In the genomic region with DNA sequence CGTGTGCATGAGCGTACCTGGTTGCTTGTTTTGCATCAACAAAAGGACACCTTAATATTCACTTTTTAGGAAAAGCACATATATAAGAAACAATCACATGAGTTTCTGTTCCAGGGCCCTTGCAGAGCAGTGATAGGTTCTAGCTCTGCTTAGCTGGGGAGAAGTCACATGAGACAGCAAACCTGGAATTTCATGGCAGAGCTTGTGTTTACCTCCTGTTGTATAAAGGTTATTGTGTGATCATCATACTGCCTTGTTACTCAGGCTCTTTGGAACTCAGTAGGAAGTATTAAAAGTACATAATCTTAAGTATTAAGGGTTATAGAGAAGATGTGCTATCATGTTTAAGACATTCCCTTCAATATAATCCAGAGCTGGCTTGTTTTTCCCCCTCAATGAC, we compare ENCODE assay signal across 29 cellular contexts.
"Had no signal": no experiment of that assay in that cellular context is flagged by ENCODE, and none has a peak within 500 bp of the region (broad histone marks: within the 10 kb centered on the region; RNA-seq: fewer than 3 reads in every experiment).

No MANE protein-coding gene starts in this region.

- H3K27ac Mint-ChIP-seq: dendritic cell treated with granulocyte-macrophage colony-stimulating factor and Interleukin-4, amounts not matched to agents 40 ng/mL and 50 ng/mL, for 4 days; endodermal cell; naive thymus-derived CD4-positive, alpha-beta T cell; neural progenitor cell; stimulated activated naive B cell treated with anti-CD40 and anti-IgM and Interleukin-4, amounts not matched to agents 10 μg/mL and 1 μg/mL and 100 μg/mL, for 72 hours; stimulated activated naive CD8-positive, alpha-beta T cell treated with anti-CD3 and anti-CD28 coated beads, Interleukin-15, Interleukin-2, amounts not matched to agents 100 ng/mL and 50 ng/mL, for 24 hours had no signal

- H3K4me3 Mint-ChIP-seq: dendritic cell treated with granulocyte-macrophage colony-stimulating factor and Interleukin-4, amounts not matched to agents 40 ng/mL and 50 ng/mL, for 4 days; endodermal cell; naive thymus-derived CD4-positive, alpha-beta T cell; nephron; neural progenitor cell; stimulated activated naive B cell treated with anti-CD40 and anti-IgM and Interleukin-4, amounts not matched to agents 10 μg/mL and 1 μg/mL and 100 μg/mL, for 72 hours; stimulated activated naive CD8-positive, alpha-beta T cell treated with anti-CD3 and anti-CD28 coated beads, Interleukin-15, Interleukin-2, amounts not matched to agents 100 ng/mL and 50 ng/mL, for 24 hours had no signal

- H3K4me1 Mint-ChIP-seq: naive thymus-derived CD4-positive, alpha-beta T cell; neural progenitor cell had no signal

- H3K9me3 Mint-ChIP-seq: dendritic cell treated with granulocyte-macrophage colony-stimulating factor and Interleukin-4, amounts not matched to agents 40 ng/mL and 50 ng/mL, for 4 days; endodermal cell; nephron; neural progenitor cell; stimulated activated naive B cell treated with anti-CD40 and anti-IgM and Interleukin-4, amounts not matched to agents 10 μg/mL and 1 μg/mL and 100 μg/mL, for 72 hours; stimulated activated naive CD8-positive, alpha-beta T cell treated with anti-CD3 and anti-CD28 coated beads, Interleukin-15, Interleukin-2, amounts not matched to agents 100 ng/mL and 50 ng/mL, for 24 hours had no signal

- H3K9me3 ChIP-seq: colonic mucosa, esophagus muscularis mucosa, heart right ventricle, prostate gland, right lobe of liver, suprapubic skin, transverse colon, upper lobe of right lung, uterus had no signal

- H3K36me3 Mint-ChIP-seq: naive thymus-derived CD4-positive, alpha-beta T cell; neural progenitor cell; stimulated activated naive B cell treated with anti-CD40 and anti-IgM and Interleukin-4, amounts not matched to agents 10 μg/mL and 1 μg/mL and 100 μg/mL, for 72 hours had no signal

- ATAC-seq: foreskin keratinocyte; left colon; naive thymus-derived CD4-positive, alpha-beta T cell; upper lobe of right lung had no signal

- H3K27me3 ChIP-seq: colonic mucosa, esophagus muscularis mucosa, heart right ventricle, neural progenitor cell, right lobe of liver, suprapubic skin, transverse colon, upper lobe of right lung, uterus had no signal

- DNase-seq: colonic mucosa; effector CD8-positive, alpha-beta T cell; endodermal cell; foreskin keratinocyte; glutamatergic neuron; heart right ventricle; hippocampal formation; islet precursor cell; kidney glomerular epithelial cell; left colon; mesenchymal stem cell; midbrain; naive thymus-derived CD4-positive, alpha-beta T cell; right lobe of liver; small intestine; stimulated activated CD4-positive, alpha-beta T cell treated with anti-CD3 and anti-CD28 coated beads, Interleukin-15, amount 100 ng/mL, for 24 hours; stimulated activated CD4-positive, alpha-beta T cell treated with anti-CD3 and anti-CD28 coated beads, Interleukin-2, amount 100 ng/mL, for 48 hours; stimulated activated naive B cell treated with anti-CD40 and anti-IgM and Interleukin-4, amounts not matched to agents 10 μg/mL and 1 μg/mL and 100 μg/mL, for 72 hours; transverse colon; upper lobe of right lung; uterus had no signal

- H3K4me1 ChIP-seq: colonic mucosa, foreskin keratinocyte, neural progenitor cell, prostate gland, right lobe of liver, suprapubic skin, transverse colon, upper lobe of right lung, uterus had no signal

- H3K36me3 ChIP-seq: colonic mucosa, esophagus muscularis mucosa, heart right ventricle, neural progenitor cell, prostate gland, right lobe of liver, suprapubic skin, transverse colon, upper lobe of right lung, uterus had no signal

- H3K27ac ChIP-seq: colonic mucosa, epithelial cell of prostate, esophagus muscularis mucosa, foreskin keratinocyte, neural progenitor cell, prostate gland, suprapubic skin, transverse colon, upper lobe of right lung, uterus had no signal

- H3K4me3 ChIP-seq: colonic mucosa, esophagus muscularis mucosa, heart right ventricle, neural progenitor cell, prostate gland, right lobe of liver, suprapubic skin, transverse colon, upper lobe of right lung, uterus had no signal
